ENCODE assay signal across 1 cellular context in the genomic region with DNA sequence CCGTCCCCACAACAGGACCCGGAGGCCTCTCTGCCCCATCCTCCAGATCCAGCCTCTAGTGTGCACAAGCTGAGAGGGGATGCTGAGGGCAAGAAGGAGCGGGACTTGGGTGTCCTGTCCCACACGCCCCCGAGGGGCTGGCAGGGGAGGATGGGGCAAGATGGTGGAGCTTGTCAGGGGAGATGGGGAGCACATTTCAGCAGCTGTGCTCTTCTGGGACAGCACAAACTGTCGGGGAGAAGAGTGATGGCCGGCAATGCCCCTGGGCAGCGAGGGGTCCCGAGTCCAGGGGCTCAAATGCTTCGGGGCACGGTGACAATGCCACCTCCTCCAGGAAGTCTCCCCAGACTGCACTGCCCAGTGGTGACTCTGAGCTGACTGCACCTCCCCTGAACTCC.
TF ChIP-seq lines count a peak whose summit lies in the region.

No MANE protein-coding gene starts in this region.

TF ChIP-seq in K562, 482 proteins besides CTCF, POLR2A, EP300 and RAD21 (continued from another document):
- TF ChIP-seq BCOR (IDR thresholded peaks at IDR 0.05): peak; percentile 47
- TF ChIP-seq HMG20A (CRISPR knock-in tag; conservative IDR thresholded peaks at IDR 0.05): no peak
- TF ChIP-seq, protein P1, sequence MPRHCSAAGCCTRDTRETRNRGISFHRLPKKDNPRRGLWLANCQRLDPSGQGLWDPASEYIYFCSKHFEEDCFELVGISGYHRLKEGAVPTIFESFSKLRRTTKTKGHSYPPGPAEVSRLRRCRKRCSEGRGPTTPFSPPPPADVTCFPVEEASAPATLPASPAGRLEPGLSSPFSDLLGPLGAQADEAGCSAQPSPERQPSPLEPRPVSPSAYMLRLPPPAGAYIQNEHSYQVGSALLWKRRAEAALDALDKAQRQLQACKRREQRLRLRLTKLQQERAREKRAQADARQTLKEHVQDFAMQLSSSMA (CRISPR knock-in tag; IDR thresholded peaks at IDR 0.05): no peak
- TF ChIP-seq ARID2 (IDR thresholded peaks at IDR 0.05): no peak
- TF ChIP-seq RCOR1 (IDR thresholded peaks at IDR 0.05; ENCODE audit: borderline replicate concordance in 1 of 2, low read depth in 2 of 2, low read length in 2 of 2): peak in 1 of 2 experiments; percentile 38; a peak in 1 of 4 replicates
- no peak for TF ChIP-seq SMARCA4 (IDR thresholded peaks at IDR 0.05)
- peak; percentile 88 for TF ChIP-seq ZNF436 (CRISPR knock-in tag; IDR thresholded peaks at IDR 0.05)
- TF ChIP-seq IRF2 (CRISPR knock-in tag; IDR thresholded peaks at IDR 0.05): 0 out of 2 replicates have a peak, but pooled peaks have one; percentile 1
- TF ChIP-seq, protein P2, sequence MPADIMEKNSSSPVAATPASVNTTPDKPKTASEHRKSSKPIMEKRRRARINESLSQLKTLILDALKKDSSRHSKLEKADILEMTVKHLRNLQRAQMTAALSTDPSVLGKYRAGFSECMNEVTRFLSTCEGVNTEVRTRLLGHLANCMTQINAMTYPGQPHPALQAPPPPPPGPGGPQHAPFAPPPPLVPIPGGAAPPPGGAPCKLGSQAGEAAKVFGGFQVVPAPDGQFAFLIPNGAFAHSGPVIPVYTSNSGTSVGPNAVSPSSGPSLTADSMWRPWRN (IDR thresholded peaks at IDR 0.05; ENCODE audit: low read depth): no peak
